In genomic region chr4:169925678-169926077, GRCh38 we compare ENCODE assay signal across 35 cellular contexts.
"Had no signal": no experiment of that assay in that cellular context is flagged by ENCODE, and none has a peak within 500 bp of the region (broad histone marks: within the 10 kb centered on the region; RNA-seq: fewer than 3 reads in every experiment).

No MANE protein-coding gene starts in this region.

- H3K9me3 ChIP-seq: MG63, Peyer's patch had no signal

- H3K4me1 Mint-ChIP-seq: activated B cell treated with CpG ODN at 0.5 μM for 24 hours; central memory CD8-positive, alpha-beta T cell had no signal

- H3K27me3 ChIP-seq: cardiac muscle cell, MG63, Peyer's patch had no signal

- H3K4me3 ChIP-seq: cardiac muscle cell, MG63, Peyer's patch had no signal

- H3K36me3 Mint-ChIP-seq: activated CD4-positive, alpha-beta memory T cell treated with anti-CD3 and anti-CD28 coated beads for 36 hours; activated naive CD4-positive, alpha-beta T cell treated with anti-CD3 and anti-CD28 coated beads, Interleukin-2, amount 50 U/mL, for 72 hours had no signal

- H3K36me3 ChIP-seq: cardiac muscle cell, MG63, Peyer's patch had no signal

- ATAC-seq: activated naive CD4-positive, alpha-beta T cell treated with anti-CD3 and anti-CD28 coated beads, Interleukin-2, amount 50 U/mL, for 72 hours; activated T-cell treated with anti-CD3 and anti-CD28 coated beads, Interleukin-2, amount 50 U/mL, for 4 hours; Right ventricle myocardium inferior; SK-N-SH treated with all-trans-retinoic acid at 6 μM for 48 hours had no signal

- H3K27ac ChIP-seq: cardiac muscle cell, Peyer's patch, RWPE1 had no signal

- DNase-seq: activated B cell treated with CpG ODN at 0.5 μM for 24 hours; activated CD4-positive, alpha-beta memory T cell treated with anti-CD3 and anti-CD28 coated beads for 36 hours; activated CD4-positive, alpha-beta T cell treated with anti-CD3 and anti-CD28 coated beads for 4 hours; activated CD4-positive, alpha-beta T cell treated with anti-CD3 and anti-CD28 coated beads, Interleukin-2, amount 50 U/mL, for 1 hour; activated CD4-positive, CD25-positive, alpha-beta regulatory T cell treated with anti-CD3 and anti-CD28 coated beads, Interleukin-2, amount 50 U/mL, for 72 hours; activated CD8-positive, alpha-beta memory T cell treated with anti-CD3 and anti-CD28 coated beads, Interleukin-2, amount 50 U/mL, for 4 hours; activated gamma-delta T cell treated with Interleukin-2 at 50 U/mL for 16 hours; activated naive CD4-positive, alpha-beta T cell treated with anti-CD3 and anti-CD28 coated beads for 36 hours; activated T-cell treated with anti-CD3 and anti-CD28 coated beads for 4 hours; activated T-cell treated with anti-CD3 and anti-CD28 coated beads, Interleukin-2, amount 50 U/mL, for 4 hours; Kasumi-1; MG63; NCI-H1048; NCI-H1105 treated with DMSO at 0.1 percent for 48 hours; NCI-H1436; NCI-H1694; NCI-H1930; NCI-H2081 treated with DMSO at 0.1 percent for 48 hours; NCI-H226; NCI-H446 treated with DMSO at 0.1 percent for 48 hours; NCI-H524; NCI-H69; Peyer's patch; SIG-M5; SW 1271; T-helper 1 cell; T-helper 2 cell; T-helper 9 cell had no signal

- H3K27ac Mint-ChIP-seq: activated B cell treated with CpG ODN at 0.5 μM for 24 hours; activated CD4-positive, alpha-beta memory T cell treated with anti-CD3 and anti-CD28 coated beads for 36 hours; activated naive CD4-positive, alpha-beta T cell treated with anti-CD3 and anti-CD28 coated beads for 36 hours; activated naive CD4-positive, alpha-beta T cell treated with anti-CD3 and anti-CD28 coated beads, Interleukin-2, amount 50 U/mL, for 72 hours; activated T-helper 1 cell treated with anti-CD3 and anti-CD28 coated beads, Interleukin-12 subunit alpha, Interleukin-12 subunit beta, Interleukin-2, Interleukin-4 antibody, amounts not matched to agents 30 ng/mL and 10 ng/mL and 1 ng/mL, durations not matched to agents 14 hours and 24 hours and 36 hours had no signal

- H3K4me3 Mint-ChIP-seq: activated B cell treated with CpG ODN at 0.5 μM for 24 hours; activated CD4-positive, alpha-beta memory T cell treated with anti-CD3 and anti-CD28 coated beads for 36 hours; activated naive CD4-positive, alpha-beta T cell treated with anti-CD3 and anti-CD28 coated beads for 36 hours; activated T-cell treated with anti-CD3 and anti-CD28 coated beads, Interleukin-2, amount 50 U/mL, for 4 hours; activated T-helper 1 cell treated with anti-CD3 and anti-CD28 coated beads, Interleukin-12 subunit alpha, Interleukin-12 subunit beta, Interleukin-2, Interleukin-4 antibody, amounts not matched to agents 30 ng/mL and 10 ng/mL and 1 ng/mL, durations not matched to agents 14 hours and 24 hours and 36 hours; central memory CD8-positive, alpha-beta T cell had no signal

- H3K9me3 Mint-ChIP-seq: activated B cell treated with CpG ODN at 0.5 μM for 24 hours; activated naive CD4-positive, alpha-beta T cell treated with anti-CD3 and anti-CD28 coated beads, Interleukin-2, amount 50 U/mL, for 72 hours; activated T-cell treated with anti-CD3 and anti-CD28 coated beads, Interleukin-2, amount 50 U/mL, for 4 hours; central memory CD8-positive, alpha-beta T cell had no signal

- H3K4me1 ChIP-seq: Peyer's patch had no signal
